In genomic region chr5:109865636-109866035, GRCh38 we compare ENCODE assay signal across 9 cellular contexts.
DNase-seq lines count a peak whose midpoint lies in the region; ATAC-seq and TF ChIP-seq lines count a peak whose summit lies in the region.
"Had no signal": no experiment of that assay in that cellular context is flagged by ENCODE, and none has a peak within 500 bp of the region (broad histone marks: within the 10 kb centered on the region; RNA-seq: fewer than 3 reads in every experiment).

No MANE protein-coding gene starts in this region.

- peaks cover 6% of the 10 kb centered on the region for H3K36me3 Mint-ChIP-seq in glutamatergic neuron (ENCODE audit: unreplicated experiment)

- in situ Hi-C loops in KBM-7 (cut with MboI; ENCODE audit: low pct_unique_long_range_greater_than_20kb, low sequenced_read_pairs), result no loop called here

- ATAC-seq in HG03095 (IDR thresholded peaks at IDR 0.05; ENCODE audit: unreplicated experiment), result no peak
- no peak for ATAC-seq in HG02840 (IDR thresholded peaks at IDR 0.05; ENCODE audit: low FRiP score, unreplicated experiment)

- peaks cover 7% of the 10 kb centered on the region for H3K4me1 Mint-ChIP-seq in glutamatergic neuron (ENCODE audit: low read depth, unreplicated experiment)

- no peak for TF ChIP-seq CTCF in glutamatergic neuron (IDR thresholded peaks at IDR 0.05; ENCODE audit: partially characterized antibody, unreplicated experiment)

- peaks cover 7% of the 10 kb centered on the region for H3K27me3 Mint-ChIP-seq in glutamatergic neuron (ENCODE audit: unreplicated experiment)

- H3K27ac Mint-ChIP-seq in glutamatergic neuron (ENCODE audit: unreplicated experiment), result peak overlapping the region; percentile 3

- peak; percentile 67 for DNase-seq in AG08395 (ENCODE audit: low spot score)
- peak; percentile 14 for DNase-seq in GOT3 (lab: John Stamatoyannopoulos, UW)
- peak; percentile 81 for DNase-seq in SHP77 treated with DMSO at 0.1 percent for 48 hours (lab: John Stamatoyannopoulos, UW)
- no peak for DNase-seq in glutamatergic neuron
- no peak for DNase-seq in KBM-7
- DNase-seq in iPS-NIHi7 (ENCODE audit: extremely low spot score), result no peak
- DNase-seq: NCI-H524 had no signal

- peak overlapping the region; percentile 2 for H3K4me3 Mint-ChIP-seq in glutamatergic neuron (ENCODE audit: unreplicated experiment)

- no peaks in the 10 kb centered on the region for H3K9me3 Mint-ChIP-seq in glutamatergic neuron (ENCODE audit: unreplicated experiment)

Comparison
In these comparisons a context has a peak if more than half of its experiments do, and no peak if none do; other contexts are left out.
1. DNase-seq: peak in AG08395 (single experiment), GOT3 (single experiment) and SHP77 treated with DMSO at 0.1 percent for 48 hours (single experiment); none in glutamatergic neuron (single experiment), KBM-7 (single experiment) and iPS-NIHi7 (single experiment).